In genomic region chr20:417801-418342, GRCh38 we compare ENCODE assay signal across 24 cellular contexts. TPM values are rescaled to one million over a fixed set of nuclear protein-coding genes. Genes with fewer than 3 reads are reported as not detected.
DNase-seq lines count a peak whose midpoint lies in the region; ATAC-seq, FAIRE-seq and TF ChIP-seq lines count a peak whose summit lies in the region.
"Had no signal": no experiment of that assay in that cellular context is flagged by ENCODE, and none has a peak within 500 bp of the region (broad histone marks: within the 10 kb centered on the region; RNA-seq: fewer than 3 reads in every experiment).

No MANE protein-coding gene starts in this region.

- TF ChIP-seq EP300 in HepG2 (IDR thresholded peaks at IDR 0.05; ENCODE audit: low read depth in 2 of 2, low read length in 2 of 2) (no peak), HepG2 (CRISPR knock-in tag; IDR thresholded peaks at IDR 0.05; ENCODE audit: borderline replicate concordance) (no peak)

- no peak overlapping the region for H3K4me3 ChIP-seq in BLaER1
- no peak overlapping the region for H3K4me3 ChIP-seq in HepG2 (replicated peaks in 1 of 3; ENCODE audit: insufficient read depth in 1 of 3, low read depth in 2 of 3, low read length in 3 of 3)
- no peak overlapping the region for H3K4me3 ChIP-seq in pancreas
- H3K4me3 ChIP-seq: GM23248, PC-9 had no signal

- no peak overlapping the region for H3K4me3 Mint-ChIP-seq in T-helper 2 cell treated with Interferon-gamma antibody and Interleukin-4, amounts not matched to agents 5 μg/mL and 100 μg/mL, for 36 hours
- H3K4me3 Mint-ChIP-seq: H9 had no signal

- H4K20me1 ChIP-seq in BLaER1 (peaks cover 53% of the 10 kb centered on the region), HepG2 (ENCODE audit: insufficient read depth, low read length) (no peaks in the 10 kb centered on the region)

- TF ChIP-seq CTCF in RWPE1 (conservative IDR thresholded peaks at IDR 0.05; ENCODE audit: low read depth) (no peak), HepG2 (CRISPR knock-in tag; IDR thresholded peaks at IDR 0.05) (no peak), pancreas (IDR thresholded peaks at IDR 0.05) (no peak)

- ATAC-seq in HepG2 (0 out of 3 replicates have a peak, but pooled peaks have one; percentile 4), pancreas (peak in 3 of 4 donors; percentile 32 to 54 (median 45)), GM18873 (IDR thresholded peaks at IDR 0.05; ENCODE audit: low FRiP score, unreplicated experiment) (no peak)

- 92% methylated on average over 12 of the region's 12 CpGs for WGBS in HepG2 (ENCODE audit: low lambda C conversion rate)
- WGBS in pancreas, 2 donors: 62 to 63% methylated on average over 12 of the region's 12 CpGs

- no peak for TF ChIP-seq POLR2A in HepG2 (IDR thresholded peaks at IDR 0.05; ENCODE audit: insufficient read depth in 1 of 2, low read depth in 2 of 2, low read length in 2 of 2)

- H3K36me3 ChIP-seq in BLaER1: peaks cover 69% of the 10 kb centered on the region
- peaks cover 47 to 85% of the 10 kb centered on the region in 2 experiments for H3K36me3 ChIP-seq in HepG2 (replicated peaks in 1 of 2; ENCODE audit: control insufficient read depth in 1 of 2, insufficient read depth in 2 of 2, low read length in 2 of 2)
- H3K36me3 ChIP-seq in pancreas: peaks cover 0 to 4% (median 0%) of the 10 kb centered on the region in 3 donors
- H3K36me3 ChIP-seq: BE2C had no signal

- FAIRE-seq in HepG2 (lab: Jason Lieb, UNC) (no peak), pancreas (lab: Jason Lieb, UNC) (no peak)
- FAIRE-seq: GM18507 had no signal

- in situ Hi-C loops in HepG2 (cut with HindIII; ENCODE audit: extremely low pct_ligation_motif_present, low pct_unique_long_range_greater_than_20kb): no loop called here

- H2AFZ ChIP-seq in HepG2 (ENCODE audit: low read length): no peak overlapping the region
- H2AFZ ChIP-seq: GM23248, PC-9 had no signal

- H3K9me3 ChIP-seq in BLaER1 (no peaks in the 10 kb centered on the region), HepG2 (ENCODE audit: low read length) (no peaks in the 10 kb centered on the region), pancreas (no peaks in the 10 kb centered on the region)
- H3K9me3 ChIP-seq: BE2C had no signal

- H3K4me1 Mint-ChIP-seq in T-helper 2 cell treated with Interferon-gamma antibody and Interleukin-4, amounts not matched to agents 5 μg/mL and 100 μg/mL, for 36 hours (ENCODE audit: low read depth): peaks cover 12% of the 10 kb centered on the region
- H3K4me1 Mint-ChIP-seq: H9 had no signal

- no peak for DNase-seq in RWPE1 (ENCODE audit: low spot score)
- no peak for DNase-seq in HepG2 (ENCODE audit: low spot score)
- DNase-seq in pancreas: no peak
- DNase-seq in middle frontal gyrus (ENCODE audit: extremely low spot score, low spot score): no peak
- no peak for DNase-seq in NCI-H187 (lab: John Stamatoyannopoulos, UW)
- DNase-seq in T-helper 2 cell treated with Interferon-gamma antibody and Interleukin-4, amounts not matched to agents 5 μg/mL and 100 μg/mL, for 36 hours (ENCODE audit: low spot score): no peak
- DNase-seq: BE2C, Calu3, DMS153, DND-41, GM23248, H9, Kasumi-1, MV-4-11, NCI-H1105, NCI-H146, NCI-H2029, NCI-H2227 treated with DMSO at 0.1 percent for 48 hours, NCI-H526 treated with DMSO at 0.1 percent for 48 hours, PC-9, SHP77 had no signal

- BruUV-seq in HepG2 (replicated peaks; lab: Mats Ljungman, UMichigan): no TSS peak

- peaks cover 46% of the 10 kb centered on the region for H3K36me3 Mint-ChIP-seq in T-helper 2 cell treated with Interferon-gamma antibody and Interleukin-4, amounts not matched to agents 5 μg/mL and 100 μg/mL, for 36 hours (ENCODE audit: low read depth)

- POLR2A ChIA-PET in RWPE1 (lab: Yijun Ruan, JAX; ENCODE audit: low non-redundant PET) (no interaction called here), HepG2 (lab: Yijun Ruan, JAX) (interaction anchor here (1.0 kb wide), 1 partner anchor 70 kb away, joined by 3 read pairs; no protein-coding TSS in a partner anchor)

- H3K79me2 ChIP-seq in HepG2 (ENCODE audit: insufficient read depth, low read length): peaks cover 30% of the 10 kb centered on the region

- no peaks in the 10 kb centered on the region for H3K9me3 Mint-ChIP-seq in T-helper 2 cell treated with Interferon-gamma antibody and Interleukin-4, amounts not matched to agents 5 μg/mL and 100 μg/mL, for 36 hours

- H3K27ac Mint-ChIP-seq in T-helper 2 cell treated with Interferon-gamma antibody and Interleukin-4, amounts not matched to agents 5 μg/mL and 100 μg/mL, for 36 hours: no peak overlapping the region
- H3K27ac Mint-ChIP-seq: H9 had no signal

- H3K4me1 ChIP-seq in BLaER1: peaks cover 9% of the 10 kb centered on the region; the same call in 1 of the 2 replicates
- H3K4me1 ChIP-seq in HepG2 (ENCODE audit: insufficient read depth, low read length): peaks cover 29% of the 10 kb centered on the region
- no peaks in the 10 kb centered on the region for H3K4me1 ChIP-seq in pancreas
- H3K4me1 ChIP-seq: BE2C had no signal

- H3K27ac ChIP-seq in BLaER1 (no peak overlapping the region), RWPE1 (peak overlapping the region; percentile 17), HepG2 (ENCODE audit: extremely low read length, insufficient read depth, low read length) (no peak overlapping the region), pancreas (no peak overlapping the region)
- H3K27ac ChIP-seq: GM23248, PC-9 had no signal

- peak overlapping the region; percentile 13; the same call in 1 of the 2 replicates for H3K4me2 ChIP-seq in BLaER1
- H3K4me2 ChIP-seq in HepG2 (ENCODE audit: low read depth, low read length): no peak overlapping the region
- H3K4me2 ChIP-seq: PC-9 had no signal

- H3K27me3 ChIP-seq in BLaER1: no peaks in the 10 kb centered on the region
- H3K27me3 ChIP-seq in HepG2 (ENCODE audit: control insufficient read depth in 1 of 2, insufficient read depth in 2 of 2, low read length in 2 of 2): no peaks in the 10 kb centered on the region
- H3K27me3 ChIP-seq in pancreas: no peaks in the 10 kb centered on the region
- H3K27me3 ChIP-seq: BE2C had no signal

- no peak for TF ChIP-seq RAD21 in HepG2 (CRISPR knock-in tag; IDR thresholded peaks at IDR 0.05)

- intact Hi-C loops in HepG2 (cut with micrococcal nuclease; ENCODE audit: unreplicated experiment): no loop called here
- intact Hi-C loops in pancreas (cut with DNase I): no loop called here

- H3K27me3 Mint-ChIP-seq in T-helper 2 cell treated with Interferon-gamma antibody and Interleukin-4, amounts not matched to agents 5 μg/mL and 100 μg/mL, for 36 hours (ENCODE audit: low read depth): no peaks in the 10 kb centered on the region

- CTCF ChIA-PET in RWPE1 (lab: Yijun Ruan, JAX): no interaction called here
- CTCF ChIA-PET in HepG2 (lab: Yijun Ruan, JAX; ENCODE audit: low intra/inter-chr PET ratio, low total read pairs): no interaction called here

- H3K9ac ChIP-seq in BLaER1 (no peak overlapping the region), HepG2 (ENCODE audit: insufficient read depth, low read depth, low read length) (no peak overlapping the region)
- H3K9ac ChIP-seq: GM23248 had no signal

RNA-seq across cellular contexts. Expression of gene RBCK1, which starts 9.8 kb away (rescaled TPM):
- 121 and 149 TPM in 2 replicates for total RNA-seq in HepG2 (2016; rRNA removed; fragmentation: Illumina TruSeq; extraction: Trizol)
- total RNA-seq in HepG2 (2016; cell fraction: cytosol; rRNA removed; fragmentation: Illumina TruSeq; extraction: Trizol; ENCODE audit: low read depth): 176 and 212 TPM in 2 replicates
- 110 and 147 TPM in 2 replicates for total RNA-seq in HepG2 (2016; cell fraction: insoluble cytoplasmic fraction; rRNA removed; fragmentation: Illumina TruSeq; extraction: Trizol)
- 217 and 241 TPM in 2 replicates for total RNA-seq in HepG2 (2016; cell fraction: membrane; rRNA removed; fragmentation: Illumina TruSeq; extraction: Trizol)
- total RNA-seq in HepG2 (2016; cell fraction: nucleus; rRNA removed; fragmentation: Illumina TruSeq; extraction: Trizol): 83.9 and 95.5 TPM in 2 replicates
- polyA plus RNA-seq in HepG2 (2011; rRNA removed): 215 and 270 TPM in 2 replicates
- polyA plus RNA-seq in HepG2 (2011; cell fraction: cytosol; rRNA removed): 171 and 196 TPM in 2 replicates
- 558 and 618 TPM in 2 replicates for polyA plus RNA-seq in HepG2 (2011; cell fraction: nucleus; rRNA removed)
- polyA plus RNA-seq in HepG2 (2012): 207 and 311 TPM in 2 replicates
- polyA plus RNA-seq in HepG2 (2016; cell fraction: cytosol; fragmentation: Illumina TruSeq; extraction: Trizol; ENCODE audit: low read depth): 291 and 331 TPM in 2 replicates
- polyA plus RNA-seq in HepG2 (2016; cell fraction: insoluble cytoplasmic fraction; fragmentation: Illumina TruSeq; extraction: Trizol; ENCODE audit: low read depth): 144 and 159 TPM in 2 replicates
- polyA plus RNA-seq in HepG2 (2016; cell fraction: membrane; fragmentation: Illumina TruSeq; extraction: Trizol; ENCODE audit: low read depth): 277 and 299 TPM in 2 replicates
- polyA plus RNA-seq in HepG2 (2016; cell fraction: nucleus; fragmentation: Illumina TruSeq; extraction: Trizol; ENCODE audit: insufficient read depth, low read depth): 357 and 365 TPM in 2 replicates
- polyA minus RNA-seq in HepG2 (2011; rRNA and poly(A)+ RNA removed; ENCODE audit: low replicate concordance): 36.5 and 119 TPM in 2 replicates
- 65.9 and 88.8 TPM in 2 replicates for polyA minus RNA-seq in HepG2 (2011; cell fraction: cytosol; rRNA and poly(A)+ RNA removed)
- polyA minus RNA-seq in HepG2 (2011; cell fraction: nucleus; rRNA and poly(A)+ RNA removed): 102 and 144 TPM in 2 replicates
- total RNA-seq in pancreas: 10 to 100 TPM; 34.9 to 62.0 (median 41.1) TPM
- polyA plus RNA-seq in pancreas: 100 to 1,000 TPM; 130 to 148 TPM

RNA-seq across cellular contexts. Expression of gene TRIB3, which starts 37.3 kb away (rescaled TPM):
- total RNA-seq in HepG2 (2016; rRNA removed; fragmentation: Illumina TruSeq; extraction: Trizol) (106 and 115 TPM in 2 replicates), pancreas (10 to 100 TPM in 1 of 6 donors, 1 to 10 TPM in 5; 4.4 to 97.7 (median 6.6) TPM)
- 40.1 and 45.0 TPM in 2 replicates for total RNA-seq in HepG2 (2016; cell fraction: cytosol; rRNA removed; fragmentation: Illumina TruSeq; extraction: Trizol; ENCODE audit: low read depth)
- total RNA-seq in HepG2 (2016; cell fraction: insoluble cytoplasmic fraction; rRNA removed; fragmentation: Illumina TruSeq; extraction: Trizol): 106 and 115 TPM in 2 replicates
- 107 and 130 TPM in 2 replicates for total RNA-seq in HepG2 (2016; cell fraction: membrane; rRNA removed; fragmentation: Illumina TruSeq; extraction: Trizol)
- 47.6 and 54.9 TPM in 2 replicates for total RNA-seq in HepG2 (2016; cell fraction: nucleus; rRNA removed; fragmentation: Illumina TruSeq; extraction: Trizol)
- polyA plus RNA-seq in HepG2 (2011; rRNA removed) (150 and 241 TPM in 2 replicates), pancreas (10 to 100 TPM in 1 of 2 donors, 1 to 10 TPM in 1; 6.5 to 12.8 TPM)
- 165 and 177 TPM in 2 replicates for polyA plus RNA-seq in HepG2 (2011; cell fraction: cytosol; rRNA removed)
- 122 and 148 TPM in 2 replicates for polyA plus RNA-seq in HepG2 (2011; cell fraction: nucleus; rRNA removed)
- polyA plus RNA-seq in HepG2 (2012): 78.0 and 193 TPM in 2 replicates
- polyA plus RNA-seq in HepG2 (2016; cell fraction: cytosol; fragmentation: Illumina TruSeq; extraction: Trizol; ENCODE audit: low read depth): 33.6 and 42.0 TPM in 2 replicates
- polyA plus RNA-seq in HepG2 (2016; cell fraction: insoluble cytoplasmic fraction; fragmentation: Illumina TruSeq; extraction: Trizol; ENCODE audit: low read depth): 99.1 and 105 TPM in 2 replicates
- polyA plus RNA-seq in HepG2 (2016; cell fraction: membrane; fragmentation: Illumina TruSeq; extraction: Trizol; ENCODE audit: low read depth): 76.6 and 88.5 TPM in 2 replicates
- polyA plus RNA-seq in HepG2 (2016; cell fraction: nucleus; fragmentation: Illumina TruSeq; extraction: Trizol; ENCODE audit: insufficient read depth, low read depth): 77.9 and 79.0 TPM in 2 replicates
- polyA minus RNA-seq in HepG2 (2011; rRNA and poly(A)+ RNA removed; ENCODE audit: low replicate concordance): 66.9 and 301 TPM in 2 replicates
- polyA minus RNA-seq in HepG2 (2011; cell fraction: cytosol; rRNA and poly(A)+ RNA removed): 115 and 151 TPM in 2 replicates
- polyA minus RNA-seq in HepG2 (2011; cell fraction: nucleus; rRNA and poly(A)+ RNA removed): 35.9 and 65.3 TPM in 2 replicates

RNA-seq across cellular contexts. Expression of gene TBC1D20, which starts 44.5 kb away (rescaled TPM):
- 36.6 and 45.9 TPM in 2 replicates for total RNA-seq in HepG2 (2016; rRNA removed; fragmentation: Illumina TruSeq; extraction: Trizol)
- total RNA-seq in HepG2 (2016; cell fraction: cytosol; rRNA removed; fragmentation: Illumina TruSeq; extraction: Trizol; ENCODE audit: low read depth): 24.9 and 29.1 TPM in 2 replicates
- total RNA-seq in HepG2 (2016; cell fraction: insoluble cytoplasmic fraction; rRNA removed; fragmentation: Illumina TruSeq; extraction: Trizol): 36.8 and 43.1 TPM in 2 replicates
- 49.8 and 56.6 TPM in 2 replicates for total RNA-seq in HepG2 (2016; cell fraction: membrane; rRNA removed; fragmentation: Illumina TruSeq; extraction: Trizol)
- total RNA-seq in HepG2 (2016; cell fraction: nucleus; rRNA removed; fragmentation: Illumina TruSeq; extraction: Trizol): 26.9 and 31.0 TPM in 2 replicates
- polyA plus RNA-seq in HepG2 (2011; rRNA removed): 47.1 and 55.2 TPM in 2 replicates
- polyA plus RNA-seq in HepG2 (2011; cell fraction: cytosol; rRNA removed): 46.2 and 50.9 TPM in 2 replicates
- 67.6 and 73.0 TPM in 2 replicates for polyA plus RNA-seq in HepG2 (2011; cell fraction: nucleus; rRNA removed)
- 26.7 and 33.9 TPM in 2 replicates for polyA plus RNA-seq in HepG2 (2012)
- 27.0 and 32.1 TPM in 2 replicates for polyA plus RNA-seq in HepG2 (2016; cell fraction: cytosol; fragmentation: Illumina TruSeq; extraction: Trizol; ENCODE audit: low read depth)
- 46.6 and 47.0 TPM in 2 replicates for polyA plus RNA-seq in HepG2 (2016; cell fraction: insoluble cytoplasmic fraction; fragmentation: Illumina TruSeq; extraction: Trizol; ENCODE audit: low read depth)
- 37.5 and 43.9 TPM in 2 replicates for polyA plus RNA-seq in HepG2 (2016; cell fraction: membrane; fragmentation: Illumina TruSeq; extraction: Trizol; ENCODE audit: low read depth)
- 57.7 and 59.0 TPM in 2 replicates for polyA plus RNA-seq in HepG2 (2016; cell fraction: nucleus; fragmentation: Illumina TruSeq; extraction: Trizol; ENCODE audit: insufficient read depth, low read depth)
- polyA minus RNA-seq in HepG2 (2011; rRNA and poly(A)+ RNA removed; ENCODE audit: low replicate concordance): 35.8 and 117 TPM in 2 replicates
- 21.9 and 28.9 TPM in 2 replicates for polyA minus RNA-seq in HepG2 (2011; cell fraction: cytosol; rRNA and poly(A)+ RNA removed)
- polyA minus RNA-seq in HepG2 (2011; cell fraction: nucleus; rRNA and poly(A)+ RNA removed): 37.1 and 38.0 TPM in 2 replicates
- total RNA-seq in pancreas: 10 to 100 TPM; 11.1 to 21.4 (median 12.9) TPM
- polyA plus RNA-seq in pancreas: 10 to 100 TPM; 11.5 to 17.3 TPM
